Comparison of ENCODE assay signal across 16 cellular contexts in the genomic region with DNA sequence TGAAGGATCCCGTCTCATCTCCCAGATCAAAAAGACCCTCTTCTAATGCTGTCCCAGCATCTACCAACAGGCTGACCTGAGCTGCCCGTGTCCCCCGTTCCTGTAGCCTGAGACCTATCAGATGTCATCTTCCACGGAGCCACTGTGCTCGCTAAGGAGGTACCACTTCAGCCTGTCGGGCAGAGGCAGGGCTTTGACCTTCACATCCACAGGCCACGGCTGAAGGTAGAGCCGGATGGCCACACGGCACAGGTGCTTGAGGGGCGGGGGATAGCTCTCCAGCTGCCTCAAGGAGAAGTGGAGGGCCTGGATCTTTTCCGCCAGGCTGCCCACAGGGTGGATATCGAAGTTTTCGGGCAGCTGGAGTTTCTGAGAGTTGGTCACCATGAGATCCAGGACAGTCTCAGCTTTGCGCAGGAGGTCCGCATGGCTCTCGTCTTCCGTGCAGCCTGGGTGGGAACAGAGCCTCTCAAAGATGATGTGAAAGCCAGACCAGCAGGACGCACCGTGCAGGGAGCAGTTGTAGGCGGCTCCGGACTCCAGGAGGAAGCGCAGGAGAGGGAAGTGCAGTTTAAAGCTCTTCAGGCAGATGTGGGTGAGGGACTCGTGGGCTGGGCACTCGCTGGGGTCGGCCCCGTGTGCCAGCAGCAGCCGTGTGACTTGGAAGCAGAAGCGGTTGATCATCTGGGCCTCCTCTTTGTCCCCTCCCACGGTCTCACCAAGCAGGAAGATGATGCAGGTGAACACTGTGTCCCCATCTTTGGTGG. TPM values are rescaled to one million over a fixed set of nuclear protein-coding genes. Genes with fewer than 3 reads are reported as not detected.
DNase-seq lines count a peak whose midpoint lies in the region; ATAC-seq and TF ChIP-seq lines count a peak whose summit lies in the region.
"Had no signal": no experiment of that assay in that cellular context is flagged by ENCODE, and none has a peak within 500 bp of the region (broad histone marks: within the 10 kb centered on the region; RNA-seq: fewer than 3 reads in every experiment).

No MANE protein-coding gene starts in this region.

- H3K4me3 Mint-ChIP-seq in CD4-positive, CD25-positive, alpha-beta regulatory T cell, result peak overlapping the region; percentile 39 to 79 (median 67)
- H3K4me3 Mint-ChIP-seq in T-helper 17 cell (peak overlapping the region; percentile 39), endothelial cell (ENCODE audit: unreplicated experiment) (peak overlapping the region; percentile 22)

- H3K79me2 ChIP-seq in SK-N-SH (ENCODE audit: insufficient read depth), result peaks cover 68% of the 10 kb centered on the region

- 92% methylated on average over 27 of the region's 29 CpGs for WGBS in SK-N-SH (ENCODE audit: low lambda C conversion rate)

- TF ChIP-seq CTCF in SK-N-SH (IDR thresholded peaks at IDR 0.05), result no peak
- no peak for TF ChIP-seq CTCF in endothelial cell (IDR thresholded peaks at IDR 0.05; ENCODE audit: unreplicated experiment)

- peaks cover 8% of the 10 kb centered on the region for H3K36me3 Mint-ChIP-seq in CD4-positive, CD25-positive, alpha-beta regulatory T cell
- H3K36me3 Mint-ChIP-seq in T-helper 17 cell (ENCODE audit: low read depth) (peaks cover 5% of the 10 kb centered on the region), endothelial cell (ENCODE audit: low read depth, unreplicated experiment) (peaks cover 27% of the 10 kb centered on the region)

- H3F3A ChIP-seq in SK-N-SH (replicated peaks; ENCODE audit: insufficient read depth), result peaks cover 16% of the 10 kb centered on the region

- peaks cover 0 to 28% (median 9%) of the 10 kb centered on the region in 4 donors for H3K4me1 Mint-ChIP-seq in CD4-positive, CD25-positive, alpha-beta regulatory T cell
- H3K4me1 Mint-ChIP-seq in T-helper 17 cell (peaks cover 20% of the 10 kb centered on the region), endothelial cell (ENCODE audit: unreplicated experiment) (peaks cover 7% of the 10 kb centered on the region)

- CTCF ChIA-PET in SK-N-SH (lab: Yijun Ruan, JAX), result interaction anchor here (0.7 to 7.9 kb wide), 7 partner anchors 12 to 506 kb away, joined by 3 to 76 read pairs (median 4); partner anchors contain the start of gene NTMT1

- H3K27ac ChIP-seq in SK-N-SH (ENCODE audit: low read depth in 2 of 2, low read length in 1 of 2), result no peak overlapping the region; a peak in 1 of 4 replicates
- H3K27ac ChIP-seq in CD4-positive, CD25-positive, alpha-beta regulatory T cell (ENCODE audit: insufficient read depth, low read length, poor library complexity, severe bottlenecking), result no peak overlapping the region
- H3K27ac ChIP-seq: upper lobe of left lung had no signal

- H3K27ac Mint-ChIP-seq in CD4-positive, CD25-positive, alpha-beta regulatory T cell, result peak overlapping the region in 1 of 3 donors; percentile 66
- H3K27ac Mint-ChIP-seq in T-helper 17 cell, result peak overlapping the region; percentile 59
- H3K27ac Mint-ChIP-seq in endothelial cell (ENCODE audit: unreplicated experiment), result no peak overlapping the region

- no peak overlapping the region for H2AFZ ChIP-seq in SK-N-SH (ENCODE audit: low read depth)

- POLR2A ChIA-PET in SK-N-SH (lab: Yijun Ruan, JAX), result no interaction called here

- no peaks in the 10 kb centered on the region for H3K27me3 ChIP-seq in SK-N-SH (ENCODE audit: insufficient read depth)
- no peaks in the 10 kb centered on the region for H3K27me3 ChIP-seq in CD4-positive, CD25-positive, alpha-beta regulatory T cell (ENCODE audit: control insufficient read depth, insufficient read depth, low read length)
- H3K27me3 ChIP-seq: upper lobe of left lung had no signal

- TF ChIP-seq EP300 in SK-N-SH (IDR thresholded peaks at IDR 0.05; ENCODE audit: borderline replicate concordance in 1 of 2, low read depth in 1 of 2, low read length in 1 of 2), result no peak

- peaks cover 25 to 55% of the 10 kb centered on the region in 2 experiments for H3K36me3 ChIP-seq in SK-N-SH (replicated peaks in 1 of 2; ENCODE audit: control insufficient read depth in 1 of 2, insufficient read depth in 2 of 2, low read length in 1 of 2)
- peaks cover 59% of the 10 kb centered on the region for H3K36me3 ChIP-seq in CD4-positive, CD25-positive, alpha-beta regulatory T cell (ENCODE audit: control insufficient read depth, insufficient read depth, low read length)

- peaks cover 49% of the 10 kb centered on the region for H4K20me1 ChIP-seq in SK-N-SH (ENCODE audit: insufficient read depth)

- H3K4me1 ChIP-seq in SK-N-SH (ENCODE audit: control insufficient read depth in 1 of 2, insufficient read depth in 2 of 2, low read depth in 1 of 2, low read length in 1 of 2), result peaks cover 18 to 31% of the 10 kb centered on the region in 2 experiments
- H3K4me1 ChIP-seq in CD4-positive, CD25-positive, alpha-beta regulatory T cell (ENCODE audit: control insufficient read depth, insufficient read depth, low read length, poor library complexity, severe bottlenecking), result peaks cover 26% of the 10 kb centered on the region

- no peaks in the 10 kb centered on the region for H3K27me3 Mint-ChIP-seq in CD4-positive, CD25-positive, alpha-beta regulatory T cell
- H3K27me3 Mint-ChIP-seq in T-helper 17 cell (no peaks in the 10 kb centered on the region), endothelial cell (ENCODE audit: unreplicated experiment) (peaks cover 10% of the 10 kb centered on the region)

- H3K9ac ChIP-seq in SK-N-SH, result no peak overlapping the region

- no peak for ATAC-seq in SK-N-SH treated with all-trans-retinoic acid at 6 μM for 48 hours
- ATAC-seq in CD4-positive, CD25-positive, alpha-beta regulatory T cell (ENCODE audit: low read depth in 2 of 2), result no peak
- ATAC-seq in T-helper 17 cell, result no peak
- ATAC-seq in GM19328 (IDR thresholded peaks at IDR 0.05; ENCODE audit: unreplicated experiment), result no peak
- no peak for ATAC-seq in GM18870 (IDR thresholded peaks at IDR 0.05; ENCODE audit: unreplicated experiment)
- ATAC-seq: mucosa of descending colon had no signal

- no peaks in the 10 kb centered on the region for H3K9me3 ChIP-seq in SK-N-SH
- H3K9me3 ChIP-seq in CD4-positive, CD25-positive, alpha-beta regulatory T cell (ENCODE audit: control insufficient read depth in 2 of 2, low read length in 2 of 2), result no peaks in the 10 kb centered on the region
- H3K9me3 ChIP-seq in T-helper 17 cell (ENCODE audit: control insufficient read depth, low read length, poor library complexity, severe bottlenecking), result no peaks in the 10 kb centered on the region
- H3K9me3 ChIP-seq: mucosa of descending colon, upper lobe of left lung had no signal

- H3K9me3 Mint-ChIP-seq in CD4-positive, CD25-positive, alpha-beta regulatory T cell, result no peaks in the 10 kb centered on the region
- no peaks in the 10 kb centered on the region for H3K9me3 Mint-ChIP-seq in endothelial cell (ENCODE audit: unreplicated experiment)

- H3K9me2 ChIP-seq in SK-N-SH, result no peaks in the 10 kb centered on the region

- no peak for TF ChIP-seq RAD21 in SK-N-SH (IDR thresholded peaks at IDR 0.05; ENCODE audit: low read length)

- DNase-seq in SK-N-SH (no peak), T-helper 17 cell (no peak), endothelial cell (ENCODE audit: low spot score) (no peak), NCI-H69 (lab: John Stamatoyannopoulos, UW) (no peak)
- DNase-seq in CD4-positive, CD25-positive, alpha-beta regulatory T cell, result no peak
- DNase-seq: effector CD4-positive, alpha-beta T cell; mucosa of descending colon; NCI-H1092 treated with DMSO at 0.1 percent for 48 hours; stimulated activated naive CD4-positive, alpha-beta T cell treated with Interleukin-2 at 50 U/mL for 16 hours; upper lobe of left lung had no signal

- H3K4me3 ChIP-seq in SK-N-SH (ENCODE audit: low read depth in 2 of 2, low read length in 1 of 2), result no peak overlapping the region
- H3K4me3 ChIP-seq in CD4-positive, CD25-positive, alpha-beta regulatory T cell (ENCODE audit: low read depth, low read length), result no peak overlapping the region
- H3K4me3 ChIP-seq: mucosa of descending colon, upper lobe of left lung had no signal

- H3K4me2 ChIP-seq in SK-N-SH, result no peak overlapping the region

TF ChIP-seq in SK-N-SH, 30 proteins besides CTCF, POLR2A, EP300 and RAD21 (continues in another document):
- TF ChIP-seq YY1 (IDR thresholded peaks at IDR 0.05; ENCODE audit: low read depth) (no peak), POLR2AphosphoS5 (IDR thresholded peaks at IDR 0.05; ENCODE audit: low read depth, low read length) (0 out of 2 replicates have a peak, but pooled peaks have one; percentile 3), RCOR1 (IDR thresholded peaks at IDR 0.05; ENCODE audit: low read length) (no peak)

TF ChIP-seq in SK-N-SH treated with all-trans-retinoic acid at 6 μM for 48 hours, 23 proteins besides CTCF, POLR2A, EP300 and RAD21 (continues in another document):
- no peak for TF ChIP-seq ZNF70 (CRISPR knock-in tag; IDR thresholded peaks at IDR 0.05)
- TF ChIP-seq ARNTL (CRISPR knock-in tag; IDR thresholded peaks at IDR 0.05; ENCODE audit: borderline replicate concordance, low read depth), result no peak
- TF ChIP-seq TCF4 (CRISPR knock-in tag; IDR thresholded peaks at IDR 0.05; ENCODE audit: borderline replicate concordance), result no peak
- TF ChIP-seq ZNF8 (CRISPR knock-in tag; IDR thresholded peaks at IDR 0.05), result no peak

RNA-seq across cellular contexts. Expression of gene ASB6, which starts 4.1 kb away (rescaled TPM):
- polyA plus RNA-seq in SK-N-SH (2012; rRNA removed), result 35.9 and 37.5 TPM in 2 replicates
- polyA plus RNA-seq in SK-N-SH (2012; cell fraction: cytosol; rRNA removed), result 14.2 and 23.9 TPM in 2 replicates
- polyA plus RNA-seq in SK-N-SH (2012; cell fraction: nucleus; rRNA removed), result 89.7 and 96.2 TPM in 2 replicates
- 27.8 TPM for total RNA-seq in CD4-positive, CD25-positive, alpha-beta regulatory T cell
- polyA plus RNA-seq in CD4-positive, CD25-positive, alpha-beta regulatory T cell, result 10 to 100 TPM; 21.7 to 26.9 (median 23.7) TPM
- total RNA-seq in T-helper 17 cell (10 to 100 TPM; 21.9 to 28.7 TPM), endothelial cell (ENCODE audit: unreplicated experiment) (26.2 TPM)

RNA-seq across cellular contexts. Expression of gene NTMT1, which starts 11.9 kb away (rescaled TPM):
- 75.0 and 78.3 TPM in 2 replicates for polyA plus RNA-seq in SK-N-SH (2012; rRNA removed)
- 44.3 and 62.6 TPM in 2 replicates for polyA plus RNA-seq in SK-N-SH (2012; cell fraction: cytosol; rRNA removed)
- 44.8 and 47.5 TPM in 2 replicates for polyA plus RNA-seq in SK-N-SH (2012; cell fraction: nucleus; rRNA removed)
- 37.4 TPM for total RNA-seq in CD4-positive, CD25-positive, alpha-beta regulatory T cell
- 10 to 100 TPM; 41.9 to 56.7 (median 52.8) TPM for polyA plus RNA-seq in CD4-positive, CD25-positive, alpha-beta regulatory T cell
- total RNA-seq in T-helper 17 cell, result 10 to 100 TPM; 27.0 to 27.8 TPM
- 16.7 TPM for total RNA-seq in endothelial cell (ENCODE audit: unreplicated experiment)

RNA-seq across cellular contexts. Expression of gene C9orf50, which starts 17.0 kb away (rescaled TPM):
- polyA plus RNA-seq in SK-N-SH (2012; rRNA removed), result 0.24 and 0.30 TPM in 2 replicates
- 0.17 and 0.34 TPM in 2 replicates for polyA plus RNA-seq in SK-N-SH (2012; cell fraction: cytosol; rRNA removed)
- 1.0 and 1.2 TPM in 2 replicates for polyA plus RNA-seq in SK-N-SH (2012; cell fraction: nucleus; rRNA removed)
- not detected for total RNA-seq in CD4-positive, CD25-positive, alpha-beta regulatory T cell
- polyA plus RNA-seq in CD4-positive, CD25-positive, alpha-beta regulatory T cell, result not detected
- total RNA-seq in T-helper 17 cell (not detected), endothelial cell (ENCODE audit: unreplicated experiment) (not detected)
- total RNA-seq: bronchial epithelial cell; G401; mucosa of descending colon; T-helper 2 cell treated with Interferon-gamma antibody and Interleukin-4, amounts not matched to agents 100 ng/mL and 5 ng/mL, for 36 hours; upper lobe of left lung had no signal

RNA-seq across cellular contexts. Expression of gene PRRX2, which starts 27.6 kb away (rescaled TPM):
- polyA plus RNA-seq in SK-N-SH (2012; rRNA removed), result 0.83 and 0.84 TPM in 2 replicates
- 0.51 and 1.2 TPM in 2 replicates for polyA plus RNA-seq in SK-N-SH (2012; cell fraction: cytosol; rRNA removed)
- 0.37 and 0.70 TPM in 2 replicates for polyA plus RNA-seq in SK-N-SH (2012; cell fraction: nucleus; rRNA removed)
- total RNA-seq in CD4-positive, CD25-positive, alpha-beta regulatory T cell, result not detected
- not detected for polyA plus RNA-seq in CD4-positive, CD25-positive, alpha-beta regulatory T cell
- total RNA-seq in T-helper 17 cell (not detected), endothelial cell (ENCODE audit: unreplicated experiment) (0.21 TPM)
- total RNA-seq: bronchial epithelial cell, G401 had no signal
